18 cellular contexts compared by ENCODE assay signal in genomic region chr4:120769227-120769626, GRCh38.
A peak's percentile ranks its signal among the peaks of the same experiment; 100 is the strongest.
DNase-seq lines count a peak whose midpoint lies in the region; ATAC-seq, FAIRE-seq and TF ChIP-seq lines count a peak whose summit lies in the region.
"Had no signal": no experiment of that assay in that cellular context is flagged by ENCODE, and none has a peak within 500 bp of the region (broad histone marks: within the 10 kb centered on the region; RNA-seq: fewer than 3 reads in every experiment).

No MANE protein-coding gene starts in this region.

- no peaks in the 10 kb centered on the region for H3K79me2 ChIP-seq in SK-N-SH (ENCODE audit: insufficient read depth)
- no peaks in the 10 kb centered on the region for H3K79me2 ChIP-seq in astrocyte (ENCODE audit: insufficient read depth, low read length)

- H3K9me3 Mint-ChIP-seq in astrocyte (ENCODE audit: unreplicated experiment): no peaks in the 10 kb centered on the region

- H2AFZ ChIP-seq in SK-N-SH (ENCODE audit: low read depth) (no peak overlapping the region), astrocyte (ENCODE audit: low read depth, low read length) (no peak overlapping the region)

- H3K36me3 ChIP-seq in SK-N-SH (replicated peaks in 1 of 2; ENCODE audit: control insufficient read depth in 1 of 2, insufficient read depth in 2 of 2, low read length in 1 of 2) (no peaks in the 10 kb centered on the region), astrocyte (ENCODE audit: insufficient read depth, low read length) (no peaks in the 10 kb centered on the region)

- H3K4me3 Mint-ChIP-seq in astrocyte (ENCODE audit: unreplicated experiment): no peak overlapping the region
- H3K4me3 Mint-ChIP-seq: brain; stimulated activated naive CD8-positive, alpha-beta T cell treated with anti-CD3 and anti-CD28 coated beads, Interleukin-15, Interleukin-2, amounts not matched to agents 100 ng/mL and 50 ng/mL, for 24 hours; WTC11 had no signal

- H3K4me2 ChIP-seq in SK-N-SH: no peak overlapping the region
- H3K4me2 ChIP-seq in astrocyte (ENCODE audit: low read length): peak overlapping the region; percentile 28

- H3K9ac ChIP-seq in SK-N-SH (no peak overlapping the region), astrocyte (ENCODE audit: low read length) (no peak overlapping the region)

- H3F3A ChIP-seq in SK-N-SH (replicated peaks; ENCODE audit: insufficient read depth): no peaks in the 10 kb centered on the region

- DNase-seq in SK-N-SH (no peak), astrocyte (ENCODE audit: low read depth) (peak; percentile 80), iPS-NIHi7 (ENCODE audit: extremely low spot score) (peak; percentile 11), NCI-H1048 (lab: John Stamatoyannopoulos, UW) (no peak)
- DNase-seq: foreskin melanocyte; left ventricle myocardium superior; NCI-H446; posterior cingulate gyrus; Right ventricle myocardium superior; stimulated activated CD4-positive, alpha-beta T cell treated with anti-CD3 and anti-CD28 coated beads, Interleukin-4, amount 100 ng/mL, for 24 hours had no signal

- no peaks in the 10 kb centered on the region for H3K36me3 Mint-ChIP-seq in astrocyte (ENCODE audit: low read depth, unreplicated experiment)

- H4K20me1 ChIP-seq in SK-N-SH (ENCODE audit: insufficient read depth) (no peaks in the 10 kb centered on the region), astrocyte (ENCODE audit: insufficient read depth, low read length) (no peaks in the 10 kb centered on the region)

- CTCF ChIA-PET in SK-N-SH (lab: Yijun Ruan, JAX): no interaction called here

- no peak for TF ChIP-seq EP300 in SK-N-SH (IDR thresholded peaks at IDR 0.05; ENCODE audit: borderline replicate concordance in 1 of 2, low read depth in 1 of 2, low read length in 1 of 2)

- H3K27me3 ChIP-seq in SK-N-SH (ENCODE audit: insufficient read depth): no peaks in the 10 kb centered on the region
- H3K27me3 ChIP-seq in astrocyte (ENCODE audit: insufficient read depth, low read length): no peaks in the 10 kb centered on the region

- WGBS in SK-N-SH (ENCODE audit: low lambda C conversion rate): 45% methylated on average over 4 of the region's 4 CpGs

- no peak overlapping the region for H3K27ac Mint-ChIP-seq in astrocyte (ENCODE audit: unreplicated experiment)
- H3K27ac Mint-ChIP-seq: brain; stimulated activated naive CD8-positive, alpha-beta T cell treated with anti-CD3 and anti-CD28 coated beads, Interleukin-15, Interleukin-2, amounts not matched to agents 100 ng/mL and 50 ng/mL, for 24 hours; WTC11 had no signal

- no peak overlapping the region for H3K4me3 ChIP-seq in SK-N-SH (ENCODE audit: low read depth in 2 of 2, low read length in 1 of 2)
- no peak overlapping the region for H3K4me3 ChIP-seq in astrocyte (ENCODE audit: insufficient read depth, low read depth, low read length)

- H3K9me3 ChIP-seq in SK-N-SH (no peaks in the 10 kb centered on the region), astrocyte (ENCODE audit: insufficient read depth, low read depth, low read length) (no peaks in the 10 kb centered on the region)

- no peaks in the 10 kb centered on the region for H3K9me2 ChIP-seq in SK-N-SH

- no peaks in the 10 kb centered on the region for H3K27me3 Mint-ChIP-seq in astrocyte (ENCODE audit: low read depth, unreplicated experiment)
- H3K27me3 Mint-ChIP-seq: stimulated activated naive CD8-positive, alpha-beta T cell treated with anti-CD3 and anti-CD28 coated beads, Interleukin-15, Interleukin-2, amounts not matched to agents 100 ng/mL and 50 ng/mL, for 24 hours had no signal

- POLR2A ChIA-PET in SK-N-SH (lab: Yijun Ruan, JAX): no interaction called here

- peaks cover 4% of the 10 kb centered on the region for H3K4me1 Mint-ChIP-seq in astrocyte (ENCODE audit: low read depth, unreplicated experiment)
- H3K4me1 Mint-ChIP-seq: WTC11 had no signal

- FAIRE-seq in astrocyte (lab: Jason Lieb, UNC): peak; percentile 39

- no peaks in the 10 kb centered on the region; a peak in 1 of 4 replicates for H3K4me1 ChIP-seq in SK-N-SH (ENCODE audit: control insufficient read depth in 1 of 2, insufficient read depth in 2 of 2, low read depth in 1 of 2, low read length in 1 of 2)
- H3K4me1 ChIP-seq in astrocyte (ENCODE audit: insufficient read depth, low read length): no peaks in the 10 kb centered on the region

- TF ChIP-seq CTCF in SK-N-SH (IDR thresholded peaks at IDR 0.05): no peak
- no peak for TF ChIP-seq CTCF in astrocyte (IDR thresholded peaks at IDR 0.05; ENCODE audit: insufficient read depth, low read depth, low read length)

- TF ChIP-seq RAD21 in SK-N-SH (IDR thresholded peaks at IDR 0.05; ENCODE audit: low read length): no peak

- no peak overlapping the region for H3K27ac ChIP-seq in SK-N-SH (ENCODE audit: low read depth in 2 of 2, low read length in 1 of 2)
- peak overlapping the region; percentile 32 for H3K27ac ChIP-seq in astrocyte (ENCODE audit: low read depth, low read length)
- H3K27ac ChIP-seq: 22Rv1 had no signal

- ATAC-seq in SK-N-SH treated with all-trans-retinoic acid at 6 μM for 48 hours (peak; percentile 50), GM18867 (IDR thresholded peaks at IDR 0.05; ENCODE audit: unreplicated experiment) (no peak), HG03442 (IDR thresholded peaks at IDR 0.05; ENCODE audit: unreplicated experiment) (no peak), GM19452 (IDR thresholded peaks at IDR 0.05; ENCODE audit: unreplicated experiment) (no peak)
- ATAC-seq: left ventricle myocardium superior, WTC11 had no signal

TF ChIP-seq in SK-N-SH treated with all-trans-retinoic acid at 6 μM for 48 hours, 23 proteins besides CTCF, POLR2A, EP300 and RAD21 (continues in another document):
- no peak for TF ChIP-seq OSR1 (CRISPR knock-in tag; IDR thresholded peaks at IDR 0.05)
- TF ChIP-seq ZFP3 (CRISPR knock-in tag; IDR thresholded peaks at IDR 0.05): no peak
- TF ChIP-seq TOX (CRISPR knock-in tag; IDR thresholded peaks at IDR 0.05; ENCODE audit: borderline replicate concordance): no peak
- no peak for TF ChIP-seq ESRRG (CRISPR knock-in tag; IDR thresholded peaks at IDR 0.05)
- TF ChIP-seq CSDC2 (CRISPR knock-in tag; IDR thresholded peaks at IDR 0.05): 0 out of 2 replicates have a peak, but pooled peaks have one; percentile 28
- no peak for TF ChIP-seq RARB (CRISPR knock-in tag; IDR thresholded peaks at IDR 0.05)
- TF ChIP-seq ZC3H10 (CRISPR knock-in tag; IDR thresholded peaks at IDR 0.05): no peak
- 0 out of 2 replicates have a peak, but pooled peaks have one; percentile 25 for TF ChIP-seq ISL1 (CRISPR knock-in tag; IDR thresholded peaks at IDR 0.05)
- no peak for TF ChIP-seq CREB5 (CRISPR knock-in tag; IDR thresholded peaks at IDR 0.05; ENCODE audit: low read depth)
- no peak for TF ChIP-seq ZFP30 (CRISPR knock-in tag; IDR thresholded peaks at IDR 0.05)

TF ChIP-seq in SK-N-SH, 30 proteins besides CTCF, POLR2A, EP300 and RAD21:
- TF ChIP-seq, protein P1, sequence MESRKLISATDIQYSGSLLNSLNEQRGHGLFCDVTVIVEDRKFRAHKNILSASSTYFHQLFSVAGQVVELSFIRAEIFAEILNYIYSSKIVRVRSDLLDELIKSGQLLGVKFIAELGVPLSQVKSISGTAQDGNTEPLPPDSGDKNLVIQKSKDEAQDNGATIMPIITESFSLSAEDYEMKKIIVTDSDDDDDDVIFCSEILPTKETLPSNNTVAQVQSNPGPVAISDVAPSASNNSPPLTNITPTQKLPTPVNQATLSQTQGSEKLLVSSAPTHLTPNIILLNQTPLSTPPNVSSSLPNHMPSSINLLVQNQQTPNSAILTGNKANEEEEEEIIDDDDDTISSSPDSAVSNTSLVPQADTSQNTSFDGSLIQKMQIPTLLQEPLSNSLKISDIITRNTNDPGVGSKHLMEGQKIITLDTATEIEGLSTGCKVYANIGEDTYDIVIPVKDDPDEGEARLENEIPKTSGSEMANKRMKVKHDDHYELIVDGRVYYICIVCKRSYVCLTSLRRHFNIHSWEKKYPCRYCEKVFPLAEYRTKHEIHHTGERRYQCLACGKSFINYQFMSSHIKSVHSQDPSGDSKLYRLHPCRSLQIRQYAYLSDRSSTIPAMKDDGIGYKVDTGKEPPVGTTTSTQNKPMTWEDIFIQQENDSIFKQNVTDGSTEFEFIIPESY (IDR thresholded peaks at IDR 0.05; ENCODE audit: borderline replicate concordance, low read depth): no peak
- no peak for TF ChIP-seq NFIC (IDR thresholded peaks at IDR 0.05; ENCODE audit: borderline replicate concordance)
- no peak for TF ChIP-seq MXI1 (IDR thresholded peaks at IDR 0.05; ENCODE audit: low read depth, low read length)
- no peak for TF ChIP-seq FOXM1 (IDR thresholded peaks at IDR 0.05; ENCODE audit: low read depth)

Comparison
In these comparisons a context has a peak if more than half of its experiments do, and no peak if none do; other contexts are left out.
1. DNase-seq: peak in astrocyte (single experiment) and iPS-NIHi7 (single experiment); none in SK-N-SH (single experiment) and NCI-H1048 (single experiment).